ENCODE assay signal across 16 cellular contexts in genomic region chr11:13940611-13941256, GRCh38. TPM values are rescaled to one million over a fixed set of nuclear protein-coding genes. Genes with fewer than 3 reads are reported as not detected.
DNase-seq lines count a peak whose midpoint lies in the region; ATAC-seq and TF ChIP-seq lines count a peak whose summit lies in the region.
"Had no signal": no experiment of that assay in that cellular context is flagged by ENCODE, and none has a peak within 500 bp of the region (broad histone marks: within the 10 kb centered on the region; RNA-seq: fewer than 3 reads in every experiment).

No MANE protein-coding gene starts in this region.

- no peak for DNase-seq in activated naive CD8-positive, alpha-beta T cell treated with anti-CD3 and anti-CD28 coated beads for 36 hours
- peak; percentile 16 for DNase-seq in T follicular helper cell (ENCODE audit: low read depth)
- DNase-seq in central memory CD4-positive, alpha-beta T cell: peak; percentile 81
- DNase-seq in upper lobe of right lung: no peak
- no peak for DNase-seq in cerebellum (ENCODE audit: low spot score)
- DNase-seq: activated B cell treated with CpG ODN at 0.5 μM for 24 hours; NCI-H187; NCI-H446; SHP77; stimulated activated CD4-positive, alpha-beta T cell treated with anti-CD3 and anti-CD28 coated beads, Interleukin-2, amount 100 ng/mL, for 48 hours had no signal

- H3K4me3 ChIP-seq in upper lobe of right lung: no peak overlapping the region

- H3K27ac Mint-ChIP-seq in activated naive CD8-positive, alpha-beta T cell: peak overlapping the region; percentile 12
- no peak overlapping the region for H3K27ac Mint-ChIP-seq in activated naive CD8-positive, alpha-beta T cell treated with anti-CD3 and anti-CD28 coated beads for 36 hours
- H3K27ac Mint-ChIP-seq: activated B cell treated with CpG ODN at 0.5 μM for 24 hours had no signal

- no peaks in the 10 kb centered on the region for H3K36me3 ChIP-seq in upper lobe of right lung

- no peaks in the 10 kb centered on the region for H3K4me1 ChIP-seq in upper lobe of right lung
- H3K4me1 ChIP-seq: parathyroid adenoma had no signal

- H3K9me3 Mint-ChIP-seq in activated naive CD8-positive, alpha-beta T cell (ENCODE audit: low read depth): peaks cover 7% of the 10 kb centered on the region
- peaks cover 11% of the 10 kb centered on the region for H3K9me3 Mint-ChIP-seq in activated naive CD8-positive, alpha-beta T cell treated with anti-CD3 and anti-CD28 coated beads for 36 hours

- H3K4me3 Mint-ChIP-seq in activated naive CD8-positive, alpha-beta T cell: peak overlapping the region; percentile 73
- no peak overlapping the region for H3K4me3 Mint-ChIP-seq in activated naive CD8-positive, alpha-beta T cell treated with anti-CD3 and anti-CD28 coated beads for 36 hours
- H3K4me3 Mint-ChIP-seq: activated B cell treated with CpG ODN at 0.5 μM for 24 hours had no signal

- intact Hi-C loops in upper lobe of right lung (cut with DNase I): no loop called here

- peaks cover 58% of the 10 kb centered on the region for H3K4me1 Mint-ChIP-seq in activated naive CD8-positive, alpha-beta T cell (ENCODE audit: low read depth)
- H3K4me1 Mint-ChIP-seq in activated naive CD8-positive, alpha-beta T cell treated with anti-CD3 and anti-CD28 coated beads for 36 hours: peaks cover 39% of the 10 kb centered on the region
- H3K4me1 Mint-ChIP-seq: activated B cell treated with CpG ODN at 0.5 μM for 24 hours had no signal

- H3K27ac ChIP-seq in upper lobe of right lung: no peak overlapping the region
- H3K27ac ChIP-seq: foreskin keratinocyte, parathyroid adenoma had no signal

- peaks cover 4% of the 10 kb centered on the region for H3K36me3 Mint-ChIP-seq in activated naive CD8-positive, alpha-beta T cell
- peaks cover 3% of the 10 kb centered on the region for H3K36me3 Mint-ChIP-seq in activated naive CD8-positive, alpha-beta T cell treated with anti-CD3 and anti-CD28 coated beads for 36 hours

- no peak for TF ChIP-seq CTCF in upper lobe of right lung (IDR thresholded peaks at IDR 0.05)

- H3K9me3 ChIP-seq in upper lobe of right lung: no peaks in the 10 kb centered on the region

- no peaks in the 10 kb centered on the region for H3K27me3 Mint-ChIP-seq in activated naive CD8-positive, alpha-beta T cell
- no peaks in the 10 kb centered on the region for H3K27me3 Mint-ChIP-seq in activated naive CD8-positive, alpha-beta T cell treated with anti-CD3 and anti-CD28 coated beads for 36 hours

- peak; percentile 27 for ATAC-seq in upper lobe of right lung
- ATAC-seq in GM19452 (IDR thresholded peaks at IDR 0.05; ENCODE audit: unreplicated experiment): no peak
- ATAC-seq in HG03159 (IDR thresholded peaks at IDR 0.05; ENCODE audit: unreplicated experiment): no peak
- ATAC-seq: HepG2 had no signal

- H3K27me3 ChIP-seq in upper lobe of right lung: no peaks in the 10 kb centered on the region

RNA-seq across cellular contexts. Expression of gene SPON1, which starts 21.8 kb away (rescaled TPM):
- 1 to 10 TPM in 1 of 2 experiments, under 1 TPM in 1; 0.95 to 1.0 TPM for total RNA-seq in activated naive CD8-positive, alpha-beta T cell treated with anti-CD3 and anti-CD28 coated beads for 36 hours
- total RNA-seq in upper lobe of right lung: 76.8 TPM
- total RNA-seq in cerebellum: 39.1 TPM
- total RNA-seq: activated B cell treated with CpG ODN at 0.5 μM for 24 hours, foreskin keratinocyte, HepG2 had no signal

Comparison
In these comparisons a context has a peak if more than half of its experiments do, and no peak if none do; other contexts are left out.
1. DNase-seq: peak in T follicular helper cell (single experiment) and central memory CD4-positive, alpha-beta T cell (single experiment); none in activated naive CD8-positive, alpha-beta T cell treated with anti-CD3 and anti-CD28 coated beads for 36 hours (single experiment), upper lobe of right lung (single experiment) and cerebellum (single experiment).
2. RNA of gene SPON1, which starts 21.8 kb away (total RNA-seq): 76.8 TPM in upper lobe of right lung (single experiment) and 39.1 TPM in cerebellum (single experiment); 0.95 to 1.0 TPM in activated naive CD8-positive, alpha-beta T cell treated with anti-CD3 and anti-CD28 coated beads for 36 hours; every median in the first group is over 10 times any median in the second.